ENCODE assay signal across 3 cellular contexts in the genomic region with DNA sequence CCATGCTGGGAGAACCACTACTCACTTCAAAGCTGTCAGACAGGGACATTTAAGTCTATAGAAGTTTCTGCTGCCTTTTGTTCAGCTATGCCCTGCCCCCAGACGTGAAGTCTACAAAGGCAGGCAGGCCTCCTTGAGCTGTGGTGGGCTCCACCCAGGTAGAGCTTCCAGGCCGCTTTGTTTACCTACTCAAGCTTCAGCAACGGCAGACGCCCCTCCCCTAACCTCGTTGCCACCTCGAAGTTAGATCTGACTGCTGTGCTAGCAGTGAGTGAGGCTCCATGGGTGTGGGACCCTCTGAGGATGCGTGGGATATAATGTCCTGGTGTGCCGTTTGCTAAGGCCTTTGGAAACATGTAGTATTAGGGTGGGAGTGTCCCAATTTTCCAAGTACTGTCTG.
"Had no signal": no experiment of that assay in that cellular context is flagged by ENCODE, and none has a peak within 500 bp of the region (broad histone marks: within the 10 kb centered on the region; RNA-seq: fewer than 3 reads in every experiment).

No MANE protein-coding gene starts in this region.

- ATAC-seq: GM12878 had no signal

- H3K4me3 ChIP-seq: GM12878 had no signal

- DNase-seq: GDM1, GF-D8 had no signal
